Comparison of ENCODE assay signal across 20 cellular contexts in genomic region chr4:34281826-34282225, GRCh38.
A peak's percentile ranks its signal among the peaks of the same experiment; 100 is the strongest.
DNase-seq lines count a peak whose midpoint lies in the region; FAIRE-seq and TF ChIP-seq lines count a peak whose summit lies in the region.
"Had no signal": no experiment of that assay in that cellular context is flagged by ENCODE, and none has a peak within 500 bp of the region (broad histone marks: within the 10 kb centered on the region; RNA-seq: fewer than 3 reads in every experiment).

No MANE protein-coding gene starts in this region.

- H3K79me2 ChIP-seq in H1 (ENCODE audit: control insufficient read depth in 1 of 2, insufficient read depth in 2 of 2, low read length in 2 of 2): no peaks in the 10 kb centered on the region
- H3K79me2 ChIP-seq in mesendoderm (ENCODE audit: control insufficient read depth, insufficient read depth, low read length): no peaks in the 10 kb centered on the region

- DNase-seq in cardiac muscle cell (ENCODE audit: low read depth in 1 of 2, low spot score in 1 of 2) (no peak), left ventricle myocardium inferior (no peak), H1 (ENCODE audit: low read depth in 1 of 2, low spot score in 2 of 2) (no peak), mesendoderm (peak; percentile 58), iPS-NIHi11 (ENCODE audit: low spot score) (no peak), NCI-H748 treated with DMSO at 0.1 percent for 48 hours (lab: John Stamatoyannopoulos, UW) (no peak)
- DNase-seq: Caco-2; CD4-positive, CD25-positive, alpha-beta regulatory T cell; CD8-positive, alpha-beta T cell; DMS153; EL; GDM1; GM23248; H9 had no signal

- H3K56ac ChIP-seq in H1 (replicated peaks; ENCODE audit: insufficient read length, low read depth, low read length) (no peak overlapping the region), mesendoderm (ENCODE audit: low read length) (no peak overlapping the region)

- no peak for TF ChIP-seq POLR2A in H1 (IDR thresholded peaks at IDR 0.05; ENCODE audit: control extremely low read depth in 1 of 2, low read depth in 2 of 2, low read length in 2 of 2)

- no peak overlapping the region for H2BK20ac ChIP-seq in H1 (ENCODE audit: low read length)

- POLR2A ChIA-PET in H1 (lab: Charles Lee; ENCODE audit: partially characterized antibody): no interaction called here

- H3K27ac ChIP-seq in cardiac muscle cell (peak overlapping the region; percentile 2), left ventricle myocardium inferior (replicated peaks) (no peak overlapping the region), H1 (ENCODE audit: low read depth, low read length) (no peak overlapping the region), mesendoderm (ENCODE audit: low read depth, low read length) (no peak overlapping the region)
- H3K27ac ChIP-seq: 22Rv1, BLaER1, C4-2B, GM23248 had no signal

- H2AFZ ChIP-seq in H1 (ENCODE audit: low read length): peak overlapping the region; percentile 66
- H2AFZ ChIP-seq: GM23248 had no signal

- H3K18ac ChIP-seq in H1 (ENCODE audit: extremely low read depth, low read length) (no peak overlapping the region; the same call in 1 of the 2 replicates), mesendoderm (ENCODE audit: low read length) (no peak overlapping the region)

- no peak overlapping the region for H3K4ac ChIP-seq in H1 (replicated peaks; ENCODE audit: insufficient read length, low read depth, low read length)
- H3K4ac ChIP-seq in mesendoderm (ENCODE audit: low read depth, low read length): no peak overlapping the region

- TF ChIP-seq CTCF in cardiac muscle cell (IDR thresholded peaks at IDR 0.05; ENCODE audit: low read depth, low read length) (no peak), left ventricle myocardium inferior (IDR thresholded peaks at IDR 0.05; ENCODE audit: borderline replicate concordance) (no peak), H1 (IDR thresholded peaks at IDR 0.05; ENCODE audit: control extremely low read depth in 1 of 3, insufficient read depth in 1 of 3, low read depth in 1 of 3, low read length in 3 of 3) (no peak)

- H3K23ac ChIP-seq in H1 (ENCODE audit: insufficient read length): no peak overlapping the region
- H3K23ac ChIP-seq in mesendoderm (ENCODE audit: low read length): no peak overlapping the region

- H4K91ac ChIP-seq in H1 (replicated peaks; ENCODE audit: insufficient read length, low read length): no peak overlapping the region

- no peak overlapping the region for H3K4me3 ChIP-seq in cardiac muscle cell
- H3K4me3 ChIP-seq in left ventricle myocardium inferior: no peak overlapping the region
- no peak overlapping the region for H3K4me3 ChIP-seq in H1 (ENCODE audit: extremely low read depth in 1 of 4, insufficient read depth in 2 of 4, low read depth in 3 of 4, low read length in 4 of 4)
- H3K4me3 ChIP-seq in mesendoderm (ENCODE audit: low read length): no peak overlapping the region
- H3K4me3 ChIP-seq: BLaER1, GM12878, GM23248 had no signal

- H3K27me3 ChIP-seq in cardiac muscle cell: no peaks in the 10 kb centered on the region
- no peaks in the 10 kb centered on the region for H3K27me3 ChIP-seq in left ventricle myocardium inferior (ENCODE audit: low read depth)
- H3K27me3 ChIP-seq in H1 (replicated peaks in 1 of 4; ENCODE audit: control insufficient read depth in 3 of 4, extremely low read depth in 1 of 4, insufficient read depth in 3 of 4, low read length in 3 of 4): no peaks in the 10 kb centered on the region
- H3K27me3 ChIP-seq in mesendoderm (ENCODE audit: insufficient read depth, low read length, poor library complexity): no peaks in the 10 kb centered on the region
- H3K27me3 ChIP-seq: BLaER1 had no signal

- H2BK15ac ChIP-seq in H1 (ENCODE audit: low read length) (no peak overlapping the region), mesendoderm (replicated peaks; ENCODE audit: low read depth) (no peak overlapping the region)

- H4K5ac ChIP-seq in H1 (ENCODE audit: insufficient read length, low read depth, low read length) (no peak overlapping the region), mesendoderm (ENCODE audit: low read length) (no peak overlapping the region)

- H3K9ac ChIP-seq in H1 (replicated peaks in 1 of 4; ENCODE audit: extremely low read depth in 1 of 4, low read depth in 3 of 4, low read length in 3 of 4) (no peak overlapping the region), mesendoderm (ENCODE audit: low read length) (no peak overlapping the region)
- H3K9ac ChIP-seq: BLaER1, GM23248 had no signal

- H3K4me2 ChIP-seq in H1 (ENCODE audit: insufficient read depth in 1 of 2, low read depth in 2 of 2, low read length in 2 of 2) (no peak overlapping the region), mesendoderm (ENCODE audit: low read length) (no peak overlapping the region)
- H3K4me2 ChIP-seq: BLaER1 had no signal

- no peaks in the 10 kb centered on the region for H4K20me1 ChIP-seq in H1 (replicated peaks in 1 of 2; ENCODE audit: control insufficient read depth in 1 of 2, insufficient read depth in 2 of 2, low read length in 2 of 2)
- H4K20me1 ChIP-seq: BLaER1 had no signal

- H4K8ac ChIP-seq in H1 (ENCODE audit: extremely low read depth, insufficient read depth, low read length) (no peak overlapping the region), mesendoderm (ENCODE audit: low read depth, low read length) (no peak overlapping the region)

- H3K4me1 ChIP-seq in cardiac muscle cell (ENCODE audit: low read depth) (no peaks in the 10 kb centered on the region), left ventricle myocardium inferior (no peaks in the 10 kb centered on the region), H1 (replicated peaks in 1 of 4; ENCODE audit: control insufficient read depth in 3 of 4, insufficient read depth in 4 of 4, low read length in 3 of 4) (no peaks in the 10 kb centered on the region), mesendoderm (ENCODE audit: control insufficient read depth, low read depth, low read length) (no peaks in the 10 kb centered on the region)
- H3K4me1 ChIP-seq: BLaER1, Caco-2 had no signal

- TF ChIP-seq RAD21 in H1 (IDR thresholded peaks at IDR 0.05 in 1 of 2, conservative IDR thresholded peaks at IDR 0.05 in 1 of 2; ENCODE audit: low read depth in 2 of 2, low read length in 2 of 2): no peak

- no peak for TF ChIP-seq EP300 in H1 (IDR thresholded peaks at IDR 0.05; ENCODE audit: borderline replicate concordance in 1 of 2, low read depth in 2 of 2, low read length in 2 of 2)

- H3K9me3 ChIP-seq in cardiac muscle cell (ENCODE audit: low read depth): no peaks in the 10 kb centered on the region
- no peaks in the 10 kb centered on the region for H3K9me3 ChIP-seq in left ventricle myocardium inferior (replicated peaks)
- H3K9me3 ChIP-seq in H1 (ENCODE audit: insufficient read depth in 2 of 2, low read depth in 1 of 2, low read length in 1 of 2): no peaks in the 10 kb centered on the region
- H3K9me3 ChIP-seq: BLaER1, Caco-2 had no signal

- 92% methylated on average over 5 of the region's 5 CpGs; no CpG with 5 or more reads in 1 of the 2 experiments for WGBS in H1 (ENCODE audit: extremely low coverage in 1 of 2, insufficient coverage in 1 of 2, insufficient read length in 1 of 2, insufficient replicate concordance in 2 of 2, low coverage in 1 of 2, low lambda C conversion rate in 2 of 2, missing lambda C conversion rate in 1 of 2), 2 experiments
- no CpG with 5 or more reads among the region's 5 CpGs for WGBS in mesendoderm (ENCODE audit: extremely low coverage, insufficient coverage, low lambda C conversion rate)

- CTCF ChIA-PET in H1 (lab: Charles Lee; ENCODE audit: partially characterized antibody): interaction anchor here (0.7 to 1.3 kb wide), 3 partner anchors 12 to 439 kb away, joined by 3 to 4 read pairs (median 3); no protein-coding TSS in a partner anchor

- H3K14ac ChIP-seq in H1 (ENCODE audit: insufficient read length): no peak overlapping the region

- intact Hi-C loops in left ventricle myocardium inferior (cut with micrococcal nuclease): no loop called here

- H2BK5ac ChIP-seq in H1 (ENCODE audit: low read depth, low read length) (no peak overlapping the region), mesendoderm (ENCODE audit: low read length) (no peak overlapping the region)

- H2BK120ac ChIP-seq in H1 (replicated peaks; ENCODE audit: low read depth, low read length) (no peak overlapping the region), mesendoderm (ENCODE audit: low read depth, low read length) (no peak overlapping the region)

- FAIRE-seq in H1 (lab: Jason Lieb, UNC): no peak
- FAIRE-seq: A204.1, GM12878, GM19239 had no signal

- H3K36me3 ChIP-seq in cardiac muscle cell (no peaks in the 10 kb centered on the region), left ventricle myocardium inferior (no peaks in the 10 kb centered on the region), H1 (ENCODE audit: control insufficient read depth in 2 of 4, insufficient read depth in 4 of 4, low read length in 3 of 4) (no peaks in the 10 kb centered on the region), mesendoderm (ENCODE audit: control insufficient read depth, insufficient read depth, low read length) (no peaks in the 10 kb centered on the region)
- H3K36me3 ChIP-seq: BLaER1 had no signal

- H2BK12ac ChIP-seq in H1 (ENCODE audit: low read depth, low read length): no peak overlapping the region

- H3K23me2 ChIP-seq in H1 (ENCODE audit: low read depth, low read length): no peaks in the 10 kb centered on the region

- no peak overlapping the region for H2AK5ac ChIP-seq in H1 (ENCODE audit: low read depth, low read length)
- no peak overlapping the region for H2AK5ac ChIP-seq in mesendoderm (ENCODE audit: low read length)

- H3K79me1 ChIP-seq in H1 (ENCODE audit: low read depth, low read length) (no peaks in the 10 kb centered on the region), mesendoderm (ENCODE audit: low read length) (no peaks in the 10 kb centered on the region)

TF ChIP-seq in H1, 55 proteins besides CTCF, POLR2A, EP300 and RAD21 (continues in another document):
- TF ChIP-seq NRF1 (IDR thresholded peaks at IDR 0.05; ENCODE audit: low read depth, low read length) (no peak), TAF7 (optimal IDR thresholded peaks at IDR 0.05; ENCODE audit: borderline replicate concordance, low read depth, low read length) (no peak), YY1 (IDR thresholded peaks at IDR 0.05; ENCODE audit: low read depth, low read length) (no peak), HDAC6 (IDR thresholded peaks at IDR 0.05; ENCODE audit: low read depth, low read length) (no peak), CREB1 (IDR thresholded peaks at IDR 0.05) (no peak), GABPA (IDR thresholded peaks at IDR 0.05; ENCODE audit: borderline replicate concordance, insufficient read depth, low read length) (no peak), BCL11A (IDR thresholded peaks at IDR 0.05; ENCODE audit: low read depth in 2 of 2, low read length in 2 of 2) (no peak), CBX8 (IDR thresholded peaks at IDR 0.05; ENCODE audit: borderline replicate concordance, low read depth, low read length) (no peak), GTF2F1 (IDR thresholded peaks at IDR 0.05; ENCODE audit: borderline replicate concordance, low read depth, low read length) (no peak), KDM1A (IDR thresholded peaks at IDR 0.05; ENCODE audit: borderline replicate concordance, low read length) (no peak)
- TF ChIP-seq, protein P1, sequence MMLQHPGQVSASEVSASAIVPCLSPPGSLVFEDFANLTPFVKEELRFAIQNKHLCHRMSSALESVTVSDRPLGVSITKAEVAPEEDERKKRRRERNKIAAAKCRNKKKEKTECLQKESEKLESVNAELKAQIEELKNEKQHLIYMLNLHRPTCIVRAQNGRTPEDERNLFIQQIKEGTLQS (IDR thresholded peaks at IDR 0.05; ENCODE audit: insufficient read depth, low read depth, low read length): no peak
